ENCODE assay signal across 8 cellular contexts in the genomic region with DNA sequence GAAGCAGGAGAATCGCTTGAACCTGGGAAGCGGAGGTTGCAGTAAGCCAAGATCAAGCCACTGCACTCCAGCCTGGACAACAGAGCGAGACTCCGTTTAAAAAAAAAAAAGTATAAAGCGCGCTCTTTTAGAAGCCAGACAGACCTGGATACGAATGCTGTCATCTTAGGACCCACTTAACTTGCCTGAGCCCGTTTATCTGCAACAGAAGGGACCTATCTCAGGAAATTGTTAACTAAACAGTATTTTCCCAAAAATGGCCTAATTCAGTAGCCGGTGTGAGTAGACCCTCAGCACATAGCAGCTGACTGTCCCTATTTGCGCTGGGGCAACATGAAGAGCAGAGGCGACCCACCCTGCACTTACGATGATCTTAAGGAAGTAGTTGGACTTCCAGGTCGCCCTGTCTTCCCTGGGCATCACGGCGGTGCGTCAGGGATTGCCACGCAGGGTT. TPM values are rescaled to one million over a fixed set of nuclear protein-coding genes. Genes with fewer than 3 reads are reported as not detected.
DNase-seq lines count a peak whose midpoint lies in the region; ATAC-seq and TF ChIP-seq lines count a peak whose summit lies in the region.
"Not testable (repeated sequence)": the region's sequence is repeated elsewhere in the genome, so short reads cannot be mapped to it uniquely, and the experiment has no call there.

No MANE protein-coding gene starts in this region.

- H3K4me3 ChIP-seq in H7 (ENCODE audit: insufficient read depth, low read depth, low read length) (peak overlapping the region; percentile 99), Peyer's patch (peak overlapping the region; percentile 79 to 98 (median 87)), right cardiac atrium (ENCODE audit: low read length) (peak overlapping the region; percentile 91), muscle layer of colon (ENCODE audit: low read depth in 1 of 2, low read length in 2 of 2) (peak overlapping the region; percentile 72 to 97), skeletal muscle satellite cell (ENCODE audit: low read length) (peak overlapping the region; percentile 93)

- H3K4me2 ChIP-seq in skeletal muscle satellite cell (ENCODE audit: low read length): peak overlapping the region; percentile 84

- H3K36me3 ChIP-seq in H7 (replicated peaks; ENCODE audit: control insufficient read depth, insufficient read depth, low read length) (peaks cover 31% of the 10 kb centered on the region), Peyer's patch (peaks cover 0 to 34% (median 0%) of the 10 kb centered on the region in 3 donors), muscle layer of colon (ENCODE audit: insufficient read depth, low read length) (peaks cover 34% of the 10 kb centered on the region), skeletal muscle satellite cell (ENCODE audit: insufficient read depth, low read length) (peaks cover 50% of the 10 kb centered on the region)

- peak in 1 of 2 donors; percentile 3 for ATAC-seq in right cardiac atrium

- not testable (repeated sequence) for DNase-seq in H7; Peyer's patch; activated naive CD4-positive, alpha-beta T cell treated with anti-CD3 and anti-CD28 coated beads for 36 hours; right cardiac atrium

- peaks cover 45% of the 10 kb centered on the region for H3K36me3 Mint-ChIP-seq in activated naive CD4-positive, alpha-beta T cell treated with anti-CD3 and anti-CD28 coated beads for 36 hours (ENCODE audit: low read depth)
- peaks cover 55% of the 10 kb centered on the region for H3K36me3 Mint-ChIP-seq in dendritic cell treated with granulocyte-macrophage colony-stimulating factor and Interleukin-4, amounts not matched to agents 40 ng/mL and 50 ng/mL, for 4 days (ENCODE audit: low read depth)

- H3K9me3 ChIP-seq in Peyer's patch; right cardiac atrium (ENCODE audit: control insufficient read depth, low read length); muscle layer of colon (ENCODE audit: low read length); skeletal muscle satellite cell (replicated peaks; ENCODE audit: low read length): not testable (repeated sequence)

- not testable (repeated sequence) for H3K9me3 Mint-ChIP-seq in activated naive CD4-positive, alpha-beta T cell treated with anti-CD3 and anti-CD28 coated beads for 36 hours; dendritic cell treated with granulocyte-macrophage colony-stimulating factor and Interleukin-4, amounts not matched to agents 40 ng/mL and 50 ng/mL, for 4 days

- H3K27ac Mint-ChIP-seq in activated naive CD4-positive, alpha-beta T cell treated with anti-CD3 and anti-CD28 coated beads for 36 hours: peak overlapping the region; percentile 99
- H3K27ac Mint-ChIP-seq in dendritic cell treated with granulocyte-macrophage colony-stimulating factor and Interleukin-4, amounts not matched to agents 40 ng/mL and 50 ng/mL, for 4 days: peak overlapping the region; percentile 97

- intact Hi-C loops in activated naive CD4-positive, alpha-beta T cell treated with anti-CD3 and anti-CD28 coated beads for 36 hours (cut with micrococcal nuclease): loop anchor here (2.0 to 10.0 kb wide), 3 partner anchors 220 to 533 kb away; partner anchors contain the start of genes PRKAB1 and RNF10
- intact Hi-C loops in dendritic cell treated with granulocyte-macrophage colony-stimulating factor and Interleukin-4, amounts not matched to agents 40 ng/mL and 50 ng/mL, for 4 days (cut with micrococcal nuclease): loop anchor here (2.0 kb wide), 1 partner anchor 64 kb away; the partner anchor contains the start of gene PXN
- intact Hi-C loops in right cardiac atrium (cut with DNase I): not testable (repeated sequence)

- CTCF ChIA-PET in activated naive CD4-positive, alpha-beta T cell treated with anti-CD3 and anti-CD28 coated beads for 36 hours (lab: Charles Lee): interaction anchor here (0.6 to 5.1 kb wide), 12 partner anchors 11 to 116 kb away, joined by 3 to 75 read pairs (median 4); partner anchors contain the start of genes PXN and RAB35

- H3K9ac ChIP-seq in muscle layer of colon (ENCODE audit: low read length) (peak overlapping the region; percentile 96), skeletal muscle satellite cell (ENCODE audit: low read depth, low read length) (peak overlapping the region; percentile 97)

- H3K4me1 Mint-ChIP-seq in activated naive CD4-positive, alpha-beta T cell treated with anti-CD3 and anti-CD28 coated beads for 36 hours (ENCODE audit: low read depth): peaks cover 38% of the 10 kb centered on the region
- H3K4me1 Mint-ChIP-seq in dendritic cell treated with granulocyte-macrophage colony-stimulating factor and Interleukin-4, amounts not matched to agents 40 ng/mL and 50 ng/mL, for 4 days (ENCODE audit: low read depth): peaks cover 45% of the 10 kb centered on the region

- not testable (repeated sequence) for TF ChIP-seq CTCF in 22Rv1 (IDR thresholded peaks at IDR 0.05); Peyer's patch (IDR thresholded peaks at IDR 0.05)

- peak overlapping the region; percentile 93 for H3K4me3 Mint-ChIP-seq in activated naive CD4-positive, alpha-beta T cell treated with anti-CD3 and anti-CD28 coated beads for 36 hours
- peak overlapping the region; percentile 91 for H3K4me3 Mint-ChIP-seq in dendritic cell treated with granulocyte-macrophage colony-stimulating factor and Interleukin-4, amounts not matched to agents 40 ng/mL and 50 ng/mL, for 4 days

- 2% methylated on average over 17 of the region's 17 CpGs for WGBS in right cardiac atrium

- TF ChIP-seq POLR2A in Peyer's patch (IDR thresholded peaks at IDR 0.05): not testable (repeated sequence)

- H3K27me3 Mint-ChIP-seq in activated naive CD4-positive, alpha-beta T cell treated with anti-CD3 and anti-CD28 coated beads for 36 hours (ENCODE audit: low read depth); dendritic cell treated with granulocyte-macrophage colony-stimulating factor and Interleukin-4, amounts not matched to agents 40 ng/mL and 50 ng/mL, for 4 days: not testable (repeated sequence)

- H3K27ac ChIP-seq in 22Rv1 (peak overlapping the region; percentile 99), Peyer's patch (peak overlapping the region; percentile 87 to 94 (median 92)), right cardiac atrium (ENCODE audit: low read length) (peak overlapping the region; percentile 86), muscle layer of colon (ENCODE audit: low read depth, low read length) (peak overlapping the region; percentile 84)

- H3K4me1 ChIP-seq in Peyer's patch: peaks cover 4 to 28% (median 7%) of the 10 kb centered on the region in 4 donors
- not testable (repeated sequence) for H3K4me1 ChIP-seq in right cardiac atrium (ENCODE audit: control insufficient read depth, insufficient read depth, low read length)
- peaks cover 23% of the 10 kb centered on the region for H3K4me1 ChIP-seq in muscle layer of colon (ENCODE audit: insufficient read depth, low read length)
- peaks cover 49% of the 10 kb centered on the region for H3K4me1 ChIP-seq in skeletal muscle satellite cell (ENCODE audit: control insufficient read depth, insufficient read depth, low read length)

- not testable (repeated sequence) for H3K27me3 ChIP-seq in H7 (ENCODE audit: control insufficient read depth, insufficient read depth, low read length); Peyer's patch; right cardiac atrium (ENCODE audit: control insufficient read depth, insufficient read depth); muscle layer of colon (ENCODE audit: control insufficient read depth in 1 of 2, insufficient read depth in 2 of 2, low read length in 2 of 2); skeletal muscle satellite cell (ENCODE audit: control insufficient read depth, insufficient read depth, low read length)

RNA-seq across cellular contexts. Expression of gene RPLP0, which starts 0.5 kb away (rescaled TPM):
- 5,486 and 6,641 TPM in 2 replicates for total RNA-seq in H7 (2014; rRNA removed; shearing (Covaris generic))
- total RNA-seq in Peyer's patch (1,000 to 10,000 TPM; 1,101 to 2,555 (median 1,343) TPM), right cardiac atrium (1,000 to 10,000 TPM in 1 of 4 donors, 100 to 1,000 TPM in 3; 800 to 1,173 (median 979) TPM)
- 1,000 to 10,000 TPM; 5,065 to 5,278 TPM for total RNA-seq in activated naive CD4-positive, alpha-beta T cell treated with anti-CD3 and anti-CD28 coated beads for 36 hours
- polyA plus RNA-seq in right cardiac atrium: 1,119 TPM
- 2,666 and 4,433 TPM in 2 replicates for total RNA-seq in skeletal muscle satellite cell (2012; rRNA removed)

RNA-seq across cellular contexts. Expression of gene GCN1, which starts 5.9 kb away (rescaled TPM):
- 119 and 130 TPM in 2 replicates for total RNA-seq in H7 (2014; rRNA removed; shearing (Covaris generic))
- total RNA-seq in Peyer's patch: 100 to 1,000 TPM in 3 of 4 donors, 10 to 100 TPM in 1; 64.1 to 171 (median 126) TPM
- total RNA-seq in activated naive CD4-positive, alpha-beta T cell treated with anti-CD3 and anti-CD28 coated beads for 36 hours: 100 to 1,000 TPM; 122 to 128 TPM
- 10 to 100 TPM; 32.9 to 41.4 (median 35.5) TPM for total RNA-seq in right cardiac atrium
- 10.6 TPM for polyA plus RNA-seq in right cardiac atrium
- total RNA-seq in skeletal muscle satellite cell (2012; rRNA removed): 117 and 149 TPM in 2 replicates
